In genomic region chr13:39232999-39233398, GRCh38 we compare ENCODE assay signal across 32 cellular contexts.
"Had no signal": no experiment of that assay in that cellular context is flagged by ENCODE, and none has a peak within 500 bp of the region (broad histone marks: within the 10 kb centered on the region; RNA-seq: fewer than 3 reads in every experiment).

No MANE protein-coding gene starts in this region.

- FAIRE-seq: TTC549 had no signal

- H3K27ac ChIP-seq: ascending aorta, brain microvascular endothelial cell, breast epithelium, VCaP had no signal

- H3K9me3 ChIP-seq: ascending aorta, breast epithelium had no signal

- H3K4me1 ChIP-seq: ascending aorta, breast epithelium had no signal

- H3K36me3 ChIP-seq: ascending aorta, brain microvascular endothelial cell, breast epithelium had no signal

- DNase-seq: activated CD4-positive, alpha-beta memory T cell treated with anti-CD3 and anti-CD28 coated beads, Interleukin-2, amount 10 ng/mL, durations not matched to agents 7 days and 5 days; activated CD4-positive, alpha-beta T cell treated with anti-CD3 and anti-CD28 coated beads for 1 hour; activated CD4-positive, alpha-beta T cell treated with anti-CD3 and anti-CD28 coated beads for 36 hours; activated CD4-positive, alpha-beta T cell treated with anti-CD3 and anti-CD28 coated beads for 48 hours; activated CD4-positive, alpha-beta T cell treated with anti-CD3 and anti-CD28 coated beads, Interleukin-2, amount 10 ng/mL, durations not matched to agents 7 days and 5 days; activated CD4-positive, alpha-beta T cell treated with anti-CD3 and anti-CD28 coated beads, Interleukin-2, amount 50 U/mL, for 48 hours; activated CD4-positive, CD25-positive, alpha-beta regulatory T cell; activated CD8-positive, alpha-beta memory T cell treated with anti-CD3 and anti-CD28 coated beads for 24 hours; activated CD8-positive, alpha-beta memory T cell treated with anti-CD3 and anti-CD28 coated beads, Interleukin-2, amount 10 ng/mL, durations not matched to agents 7 days and 5 days; activated CD8-positive, alpha-beta memory T cell treated with anti-CD3 and anti-CD28 coated beads, Interleukin-2, amount 50 U/mL, for 48 hours; activated CD8-positive, alpha-beta T cell treated with anti-CD3 and anti-CD28 coated beads, Interleukin-2, amount 10 ng/mL, durations not matched to agents 7 days and 5 days; activated effector memory CD4-positive, alpha-beta T cell treated with Interleukin-2 at 50 U/mL for 16 hours; activated gamma-delta T cell; activated naive CD4-positive, alpha-beta T cell treated with anti-CD3 and anti-CD28 coated beads, Interleukin-2, amount 10 ng/mL, durations not matched to agents 7 days and 5 days; activated naive CD4-positive, alpha-beta T cell treated with Interleukin-2 at 50 U/mL for 16 hours; activated naive CD8-positive, alpha-beta T cell treated with anti-CD3 and anti-CD28 coated beads, Interleukin-2, amount 10 ng/mL, durations not matched to agents 7 days and 5 days; activated naive CD8-positive, alpha-beta T cell treated with anti-CD3 and anti-CD28 coated beads, Interleukin-2, amount 50 U/mL, for 24 hours; activated T-cell treated with anti-CD3 and anti-CD28 coated beads, Interleukin-2, amount 50 U/mL, for 24 hours; activated T-cell treated with anti-CD3 and anti-CD28 coated beads, Interleukin-2, amount 50 U/mL, for 48 hours; amygdala; anterior cingulate cortex; brain microvascular endothelial cell; central memory CD4-positive, alpha-beta T cell; T-cell; T-helper 17 cell; T1000 had no signal

- ATAC-seq: activated CD4-positive, alpha-beta T cell treated with anti-CD3 and anti-CD28 coated beads for 36 hours; activated CD4-positive, CD25-positive, alpha-beta regulatory T cell treated with anti-CD3 and anti-CD28 coated beads, Interleukin-2, amount 50 U/mL, for 24 hours; activated CD8-positive, alpha-beta memory T cell treated with anti-CD3 and anti-CD28 coated beads, Interleukin-2, amount 10 ng/mL, durations not matched to agents 7 days and 5 days; activated CD8-positive, alpha-beta T cell treated with anti-CD3 and anti-CD28 coated beads, Interleukin-2, amount 10 ng/mL, durations not matched to agents 7 days and 5 days; activated naive CD8-positive, alpha-beta T cell treated with anti-CD3 and anti-CD28 coated beads, Interleukin-2, amount 50 U/mL, for 24 hours; T-cell; T-helper 17 cell; WTC11 had no signal

- H3K4me3 ChIP-seq: ascending aorta, breast epithelium had no signal

- H3K27me3 ChIP-seq: ascending aorta, brain microvascular endothelial cell, breast epithelium had no signal
